8 cellular contexts compared by ENCODE assay signal in the genomic region with DNA sequence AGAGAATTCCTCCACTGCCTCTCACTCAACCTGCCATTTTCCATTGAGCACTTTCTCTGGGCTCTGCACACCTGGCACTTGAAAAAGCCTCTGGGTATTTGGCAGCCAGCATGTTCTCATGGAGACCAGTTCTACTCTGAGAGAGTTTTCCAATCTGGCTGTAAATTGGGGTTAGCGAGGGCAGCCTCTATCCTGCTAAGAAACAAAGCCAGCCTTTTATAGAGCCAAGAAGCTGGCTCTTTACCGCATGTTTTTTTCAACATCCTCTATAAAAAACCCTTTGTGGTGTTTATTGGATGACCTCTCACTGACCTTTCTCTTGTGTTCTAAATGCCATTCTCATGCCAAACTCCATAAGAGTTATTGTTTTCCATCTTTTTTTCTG. TPM values are rescaled to one million over a fixed set of nuclear protein-coding genes. Genes with fewer than 3 reads are reported as not detected.
DNase-seq lines count a peak whose midpoint lies in the region; ATAC-seq, FAIRE-seq and TF ChIP-seq lines count a peak whose summit lies in the region.

No MANE protein-coding gene starts in this region.

- H3K27ac Mint-ChIP-seq in type B pancreatic cell: no peak overlapping the region

- no peaks in the 10 kb centered on the region for H3K9me3 Mint-ChIP-seq in type B pancreatic cell

- TF ChIP-seq CTCF in fibroblast of villous mesenchyme (IDR thresholded peaks at IDR 0.05; ENCODE audit: insufficient read depth, low read depth, low read length) (no peak), type B pancreatic cell (conservative IDR thresholded peaks at IDR 0.05) (no peak)

- H3K4me3 ChIP-seq in fibroblast of villous mesenchyme (ENCODE audit: low read depth, low read length): no peak overlapping the region

- H3K4me3 Mint-ChIP-seq in type B pancreatic cell: no peak overlapping the region

- DNase-seq in GM18507 (ENCODE audit: extremely low spot score, insufficient read length, low read depth) (no peak), NCI-H69 (lab: John Stamatoyannopoulos, UW) (peak; percentile 81), fibroblast of villous mesenchyme (ENCODE audit: low read depth) (peak; percentile 54), pons (ENCODE audit: low spot score) (peak; percentile 97), type B pancreatic cell (ENCODE audit: extremely low spot score, unreplicated experiment) (no peak), NCI-H128 (lab: John Stamatoyannopoulos, UW; ENCODE audit: unreplicated experiment) (no peak)

- peaks cover 29% of the 10 kb centered on the region for H3K4me1 Mint-ChIP-seq in type B pancreatic cell (ENCODE audit: unreplicated experiment)

- H3K27me3 Mint-ChIP-seq in type B pancreatic cell: no peaks in the 10 kb centered on the region

- no peaks in the 10 kb centered on the region for H3K36me3 Mint-ChIP-seq in type B pancreatic cell

- ATAC-seq in GM21723 (IDR thresholded peaks at IDR 0.05; ENCODE audit: unreplicated experiment) (no peak), GM19463 (IDR thresholded peaks at IDR 0.05; ENCODE audit: unreplicated experiment) (no peak)

- FAIRE-seq in GM18507 (lab: Jason Lieb, UNC): peak; percentile 59

RNA-seq across cellular contexts. Expression of a gene that starts 52.6 kb away (rescaled TPM):
- total RNA-seq in fibroblast of villous mesenchyme: 4.2 and 11.2 TPM in 2 replicates
- 2.6 and 21.5 TPM in 2 replicates for total RNA-seq in type B pancreatic cell (ENCODE audit: low replicate concordance)

Comparison
In these comparisons a context has a peak if more than half of its experiments do, and no peak if none do; other contexts are left out.
1. DNase-seq: peak in NCI-H69 (single experiment), fibroblast of villous mesenchyme (single experiment) and pons (single experiment); none in GM18507 (single experiment), type B pancreatic cell (single experiment) and NCI-H128 (single experiment).